Comparison of ENCODE assay signal across 34 cellular contexts in genomic region chrX:77434949-77435348, GRCh38. TPM values are rescaled to one million over a fixed set of nuclear protein-coding genes. Genes with fewer than 3 reads are reported as not detected.
"Had no signal": no experiment of that assay in that cellular context is flagged by ENCODE, and none has a peak within 500 bp of the region (broad histone marks: within the 10 kb centered on the region; RNA-seq: fewer than 3 reads in every experiment).

No MANE protein-coding gene starts in this region.

- FAIRE-seq: frontal cortex had no signal

- ATAC-seq: activated naive CD4-positive, alpha-beta T cell treated with anti-CD3 and anti-CD28 coated beads, Interleukin-2, amount 50 U/mL, for 72 hours; activated T-cell treated with anti-CD3 and anti-CD28 coated beads, Interleukin-2, amount 50 U/mL, for 72 hours; body of pancreas; WTC11 had no signal

- H3K9me3 ChIP-seq: body of pancreas, esophagus muscularis mucosa had no signal

- H3K36me3 ChIP-seq: cardiac muscle cell, esophagus muscularis mucosa had no signal

- H3K4me1 ChIP-seq: body of pancreas, esophagus muscularis mucosa had no signal

- H3K4me3 ChIP-seq: body of pancreas, cardiac muscle cell, coronary artery, dorsolateral prefrontal cortex, esophagus muscularis mucosa had no signal

- H3K27me3 ChIP-seq: body of pancreas, cardiac muscle cell, esophagus muscularis mucosa had no signal

- H3K27ac ChIP-seq: body of pancreas, cardiac muscle cell, coronary artery, dorsolateral prefrontal cortex, esophagus muscularis mucosa, VCaP had no signal

- DNase-seq: activated CD4-positive, alpha-beta memory T cell treated with anti-CD3 and anti-CD28 coated beads, Interleukin-2, amount 10 ng/mL, durations not matched to agents 7 days and 5 days; activated CD4-positive, alpha-beta T cell treated with anti-CD3 and anti-CD28 coated beads for 1 hour; activated CD4-positive, alpha-beta T cell treated with anti-CD3 and anti-CD28 coated beads for 4 hours; activated CD4-positive, alpha-beta T cell treated with anti-CD3 and anti-CD28 coated beads, Interleukin-2, amount 10 ng/mL, durations not matched to agents 7 days and 5 days; activated CD4-positive, alpha-beta T cell treated with anti-CD3 and anti-CD28 coated beads, Interleukin-2, amount 50 U/mL, for 4 hours; activated CD8-positive, alpha-beta memory T cell treated with anti-CD3 and anti-CD28 coated beads, Interleukin-2, amount 50 U/mL, for 48 hours; activated gamma-delta T cell; activated naive CD4-positive, alpha-beta T cell; activated naive CD4-positive, alpha-beta T cell treated with anti-CD3 and anti-CD28 coated beads, Interleukin-2, amount 10 ng/mL, durations not matched to agents 7 days and 5 days; activated naive CD8-positive, alpha-beta T cell treated with anti-CD3 and anti-CD28 coated beads, Interleukin-2, amount 10 ng/mL, durations not matched to agents 7 days and 5 days; activated T-cell treated with anti-CD3 and anti-CD28 coated beads for 4 hours; activated T-cell treated with anti-CD3 and anti-CD28 coated beads, Interleukin-2, amount 50 U/mL, for 24 hours; activated T-cell treated with anti-CD3 and anti-CD28 coated beads, Interleukin-2, amount 50 U/mL, for 72 hours; amygdala; aorta; body of pancreas; central memory CD4-positive, alpha-beta T cell; dorsolateral prefrontal cortex; effector memory CD4-positive, alpha-beta T cell; endodermal cell; erythroblast; head of caudate nucleus; hippocampal formation; T-helper 2 cell had no signal

RNA-seq across cellular contexts. Expression of gene FGF16, which starts 12.2 kb away (rescaled TPM):
- total RNA-seq: activated CD4-positive, alpha-beta memory T cell treated with anti-CD3 and anti-CD28 coated beads, Interleukin-2, amount 10 ng/mL, durations not matched to agents 7 days and 5 days; activated CD4-positive, alpha-beta T cell treated with anti-CD3 and anti-CD28 coated beads, Interleukin-2, amount 10 ng/mL, durations not matched to agents 7 days and 5 days; activated naive CD4-positive, alpha-beta T cell treated with anti-CD3 and anti-CD28 coated beads, Interleukin-2, amount 50 U/mL, for 72 hours; activated naive CD8-positive, alpha-beta T cell treated with anti-CD3 and anti-CD28 coated beads, Interleukin-2, amount 10 ng/mL, durations not matched to agents 7 days and 5 days; activated T-cell treated with anti-CD3 and anti-CD28 coated beads, Interleukin-2, amount 50 U/mL, for 72 hours; body of pancreas; cerebellum; fibroblast of villous mesenchyme; T-helper 1 cell treated with Interleukin-12 subunit alpha and Interleukin-12 subunit beta and Interleukin-4 antibody, amounts not matched to agents 30 ng/mL and 1 ng/mL, for 36 hours had no signal
- polyA plus RNA-seq: aorta had no signal
